In the genomic region with DNA sequence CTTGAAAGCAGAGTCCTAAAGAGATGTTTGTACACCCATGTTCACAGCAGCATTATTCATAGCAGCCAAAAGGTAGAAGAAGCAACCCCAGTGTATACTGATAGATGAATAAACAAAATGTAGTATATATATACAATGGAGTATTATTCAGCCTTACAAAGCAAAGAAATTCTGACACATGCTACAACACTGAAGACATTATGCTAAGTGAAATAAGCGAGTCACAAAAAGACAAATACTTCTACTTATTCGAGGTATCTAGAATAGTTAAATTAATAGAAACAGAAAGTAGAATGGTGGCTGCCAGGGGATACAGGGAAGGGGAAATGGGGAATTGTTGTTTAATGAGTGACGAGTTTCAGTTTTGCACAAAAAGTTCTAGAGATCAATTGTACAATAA, we compare ENCODE assay signal across 13 cellular contexts. TPM values are rescaled to one million over a fixed set of nuclear protein-coding genes. Genes with fewer than 3 reads are reported as not detected.
DNase-seq lines count a peak whose midpoint lies in the region; ATAC-seq, FAIRE-seq and TF ChIP-seq lines count a peak whose summit lies in the region.
"Had no signal": no experiment of that assay in that cellular context is flagged by ENCODE, and none has a peak within 500 bp of the region (broad histone marks: within the 10 kb centered on the region; RNA-seq: fewer than 3 reads in every experiment).

No MANE protein-coding gene starts in this region.

- intact Hi-C loops in left cardiac atrium (cut with DNase I), result no loop called here

- peak overlapping the region; percentile 62 for H3K27ac Mint-ChIP-seq in activated naive CD8-positive, alpha-beta T cell

- no peak for FAIRE-seq in GM12891 (lab: Jason Lieb, UNC)

- DNase-seq in GM12891 (ENCODE audit: insufficient read length, low spot score) (no peak), dedifferentiated amniotic fluid mesenchymal stem cell (ENCODE audit: extremely low spot score) (no peak), NCI-H526 treated with DMSO at 0.1 percent for 48 hours (lab: John Stamatoyannopoulos, UW) (no peak), NCI-H2171 treated with DMSO at 0.1 percent for 48 hours (lab: John Stamatoyannopoulos, UW) (no peak), left cardiac atrium (no peak)
- DNase-seq: C1 segment of cervical spinal cord, heart right ventricle, NCI-H69, retina, transverse colon had no signal

- peaks cover 13% of the 10 kb centered on the region for H3K36me3 Mint-ChIP-seq in activated naive CD8-positive, alpha-beta T cell

- H3K27me3 Mint-ChIP-seq in activated naive CD8-positive, alpha-beta T cell, result no peaks in the 10 kb centered on the region

- peaks cover 51% of the 10 kb centered on the region for H3K4me1 Mint-ChIP-seq in activated naive CD8-positive, alpha-beta T cell (ENCODE audit: low read depth)

- ATAC-seq in GM19463 (IDR thresholded peaks at IDR 0.05; ENCODE audit: unreplicated experiment), result peak; percentile 82
- ATAC-seq in HG03108 (IDR thresholded peaks at IDR 0.05; ENCODE audit: unreplicated experiment), result peak; percentile 60
- ATAC-seq in left cardiac atrium, result no peak
- ATAC-seq: heart right ventricle had no signal

- H3K9me3 Mint-ChIP-seq in activated naive CD8-positive, alpha-beta T cell (ENCODE audit: low read depth), result no peaks in the 10 kb centered on the region

- H3K4me3 Mint-ChIP-seq in activated naive CD8-positive, alpha-beta T cell, result no peak overlapping the region

- no peak for TF ChIP-seq POLR2A in GM12891 (IDR thresholded peaks at IDR 0.05; ENCODE audit: low read depth, low read length)

TF ChIP-seq in GM12891, 5 proteins besides CTCF, POLR2A, EP300 and RAD21:
- TF ChIP-seq POU2F2 (IDR thresholded peaks at IDR 0.05; ENCODE audit: low read depth, low read length) (no peak), TAF1 (IDR thresholded peaks at IDR 0.05; ENCODE audit: low read depth, low read length) (no peak), POLR2AphosphoS5 (IDR thresholded peaks at IDR 0.05; ENCODE audit: low read depth, low read length) (no peak), SPI1 (IDR thresholded peaks at IDR 0.05; ENCODE audit: low read depth, low read length) (peak; percentile 69; the same call in 1 of the 2 replicates), PAX5 (IDR thresholded peaks at IDR 0.05; ENCODE audit: insufficient read depth, low read length, severe bottlenecking) (no peak)

RNA-seq across cellular contexts. Expression of gene COP1, which starts 23.5 kb away (rescaled TPM):
- polyA plus RNA-seq in GM12891 (2012; ENCODE audit: low read depth, missing spikeins), result 23.2 TPM
- total RNA-seq in left cardiac atrium, result 10 to 100 TPM; 26.3 to 28.5 TPM

Comparison
In these comparisons a context has a peak if more than half of its experiments do, and no peak if none do; other contexts are left out.
1. ATAC-seq: peak in GM19463 (single experiment) and HG03108 (single experiment); none in left cardiac atrium (0 of 2).